ENCODE assay signal across 21 cellular contexts in the genomic region with DNA sequence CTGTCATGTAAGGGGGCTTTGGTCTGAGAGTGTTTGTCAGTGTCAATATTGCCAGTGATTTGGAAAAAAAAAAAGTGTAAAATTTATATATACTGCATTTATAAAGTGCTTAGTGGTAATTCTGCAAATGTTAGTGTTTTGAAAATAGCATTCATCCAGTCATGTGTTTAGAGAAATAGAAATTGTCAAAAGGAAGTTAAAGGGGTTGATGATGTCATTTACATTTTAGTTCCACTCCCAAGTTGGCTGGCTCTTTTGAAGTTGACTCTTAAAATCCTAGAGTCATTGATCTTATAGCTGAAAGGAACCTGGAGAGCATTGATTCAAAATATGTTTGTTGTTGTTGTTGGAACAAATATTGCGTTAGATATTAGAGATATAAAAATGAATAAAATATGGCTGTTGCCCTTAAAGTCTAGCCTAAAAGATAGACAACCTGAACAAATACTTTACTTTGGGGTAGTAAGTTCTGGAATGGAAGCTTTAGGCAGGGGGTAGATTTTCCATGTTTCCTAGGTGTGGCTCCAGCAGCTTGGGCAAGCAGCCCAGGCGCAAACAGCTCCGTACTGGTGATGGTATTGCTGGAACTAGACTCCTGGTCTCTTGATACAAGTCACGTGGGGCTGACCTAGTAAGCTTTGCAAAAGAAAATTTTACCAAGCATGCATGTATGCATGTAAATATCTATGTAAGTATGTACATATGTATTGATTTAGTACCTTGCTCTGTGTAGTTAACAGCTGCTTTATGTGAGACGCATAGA. TPM values are rescaled to one million over a fixed set of nuclear protein-coding genes. Genes with fewer than 3 reads are reported as not detected.
DNase-seq lines count a peak whose midpoint lies in the region; ATAC-seq and TF ChIP-seq lines count a peak whose summit lies in the region.
"Had no signal": no experiment of that assay in that cellular context is flagged by ENCODE, and none has a peak within 500 bp of the region (broad histone marks: within the 10 kb centered on the region; RNA-seq: fewer than 3 reads in every experiment).

No MANE protein-coding gene starts in this region.

- no peak for ATAC-seq in stimulated activated naive CD8-positive, alpha-beta T cell treated with anti-CD3 and anti-CD28 coated beads, Interleukin-15, Interleukin-2, amounts not matched to agents 100 U/mL and 50 U/mL, for 24 hours
- no peak for ATAC-seq in HG02571 (IDR thresholded peaks at IDR 0.05; ENCODE audit: unreplicated experiment)
- ATAC-seq: gastroesophageal sphincter, sciatic nerve had no signal

- WGBS in liver: 56% methylated on average over 5 of the region's 5 CpGs

- intact Hi-C loops in activated T-helper 1 cell treated with anti-CD3 and anti-CD28 coated beads, Interleukin-12 subunit alpha, Interleukin-12 subunit beta, Interleukin-2, Interleukin-4 antibody, amounts not matched to agents 30 ng/mL and 10 ng/mL and 1 ng/mL, durations not matched to agents 14 hours and 24 hours and 36 hours (cut with micrococcal nuclease): loop anchor here (10.0 kb wide), 2 partner anchors 546 to 964 kb away; a partner anchor contains a TSS

- no peaks in the 10 kb centered on the region for H3K27me3 ChIP-seq in liver (ENCODE audit: control insufficient read depth in 4 of 4, insufficient read depth in 4 of 4, low read length in 3 of 4)
- H3K27me3 ChIP-seq: gastroesophageal sphincter, neural progenitor cell had no signal

- H3K9me3 ChIP-seq in liver (ENCODE audit: control insufficient read depth in 4 of 4, low read length in 3 of 4): no peaks in the 10 kb centered on the region
- H3K9me3 ChIP-seq: gastroesophageal sphincter, thoracic aorta had no signal

- peaks cover 19% of the 10 kb centered on the region for H3K36me3 Mint-ChIP-seq in stimulated activated naive CD8-positive, alpha-beta T cell treated with anti-CD3 and anti-CD28 coated beads, Interleukin-15, Interleukin-2, amounts not matched to agents 100 ng/mL and 50 ng/mL, for 24 hours (ENCODE audit: low read depth)
- peaks cover 20% of the 10 kb centered on the region for H3K36me3 Mint-ChIP-seq in activated T-helper 1 cell treated with anti-CD3 and anti-CD28 coated beads, Interleukin-12 subunit alpha, Interleukin-12 subunit beta, Interleukin-2, Interleukin-4 antibody, amounts not matched to agents 30 ng/mL and 10 ng/mL and 1 ng/mL, durations not matched to agents 14 hours and 24 hours and 36 hours (ENCODE audit: low read depth)
- H3K36me3 Mint-ChIP-seq in activated T-cell treated with anti-CD3 and anti-CD28 coated beads, Interleukin-2, amount 50 U/mL, for 24 hours (ENCODE audit: low read depth): peaks cover 22% of the 10 kb centered on the region

- TF ChIP-seq CTCF in liver (IDR thresholded peaks at IDR 0.05; ENCODE audit: low read depth, low read length, missing input control): no peak

- TF ChIP-seq RAD21 in liver (IDR thresholded peaks at IDR 0.05): peak; percentile 6 to 24

- peak overlapping the region; percentile 83 for H3K27ac Mint-ChIP-seq in stimulated activated naive CD8-positive, alpha-beta T cell treated with anti-CD3 and anti-CD28 coated beads, Interleukin-15, Interleukin-2, amounts not matched to agents 100 ng/mL and 50 ng/mL, for 24 hours
- H3K27ac Mint-ChIP-seq in activated T-helper 1 cell treated with anti-CD3 and anti-CD28 coated beads, Interleukin-12 subunit alpha, Interleukin-12 subunit beta, Interleukin-2, Interleukin-4 antibody, amounts not matched to agents 30 ng/mL and 10 ng/mL and 1 ng/mL, durations not matched to agents 14 hours and 24 hours and 36 hours: peak overlapping the region; percentile 47
- no peak overlapping the region for H3K27ac Mint-ChIP-seq in activated T-cell treated with anti-CD3 and anti-CD28 coated beads, Interleukin-2, amount 50 U/mL, for 24 hours
- H3K27ac Mint-ChIP-seq: neural progenitor cell had no signal

- no peaks in the 10 kb centered on the region for H3K36me3 ChIP-seq in liver (ENCODE audit: control insufficient read depth in 4 of 4, insufficient read depth in 3 of 4, low read depth in 1 of 4, low read length in 3 of 4)
- H3K36me3 ChIP-seq: gastroesophageal sphincter, neural progenitor cell, thoracic aorta had no signal

- no peak for DNase-seq in stimulated activated naive CD8-positive, alpha-beta T cell treated with anti-CD3 and anti-CD28 coated beads, Interleukin-15, Interleukin-2, amounts not matched to agents 100 U/mL and 50 U/mL, for 24 hours
- DNase-seq in activated T-helper 1 cell treated with anti-CD3 and anti-CD28 coated beads, Interleukin-12 subunit alpha, Interleukin-12 subunit beta, Interleukin-2, Interleukin-4 antibody, amounts not matched to agents 30 ng/mL and 10 ng/mL and 1 ng/mL, durations not matched to agents 14 hours and 24 hours and 36 hours (ENCODE audit: low spot score): no peak
- DNase-seq in T1000 (lab: John Stamatoyannopoulos, UW) (no peak), NCI-H774 (lab: John Stamatoyannopoulos, UW) (no peak)
- DNase-seq in activated T-cell treated with anti-CD3 and anti-CD28 coated beads, Interleukin-2, amount 50 U/mL, for 24 hours: no peak
- DNase-seq: activated CD4-positive, alpha-beta memory T cell treated with anti-CD3 and anti-CD28 coated beads for 36 hours; dermis blood vessel endothelial cell; GDM1; NCI-H1930; NCI-H524; PC-9; stimulated activated CD4-positive, alpha-beta T cell treated with anti-CD3 and anti-CD28 coated beads, Interleukin-2, amount 100 ng/mL, for 24 hours had no signal

- H3K4me3 Mint-ChIP-seq in stimulated activated naive CD8-positive, alpha-beta T cell treated with anti-CD3 and anti-CD28 coated beads, Interleukin-15, Interleukin-2, amounts not matched to agents 100 ng/mL and 50 ng/mL, for 24 hours: peak overlapping the region; percentile 33
- H3K4me3 Mint-ChIP-seq in activated T-helper 1 cell treated with anti-CD3 and anti-CD28 coated beads, Interleukin-12 subunit alpha, Interleukin-12 subunit beta, Interleukin-2, Interleukin-4 antibody, amounts not matched to agents 30 ng/mL and 10 ng/mL and 1 ng/mL, durations not matched to agents 14 hours and 24 hours and 36 hours: peak overlapping the region; percentile 25
- no peak overlapping the region for H3K4me3 Mint-ChIP-seq in activated T-cell treated with anti-CD3 and anti-CD28 coated beads, Interleukin-2, amount 50 U/mL, for 24 hours
- H3K4me3 Mint-ChIP-seq: activated CD4-positive, alpha-beta memory T cell treated with anti-CD3 and anti-CD28 coated beads for 36 hours; neural progenitor cell had no signal

- peaks cover 72% of the 10 kb centered on the region for H3K4me1 Mint-ChIP-seq in stimulated activated naive CD8-positive, alpha-beta T cell treated with anti-CD3 and anti-CD28 coated beads, Interleukin-15, Interleukin-2, amounts not matched to agents 100 ng/mL and 50 ng/mL, for 24 hours (ENCODE audit: low read depth)
- peaks cover 65% of the 10 kb centered on the region for H3K4me1 Mint-ChIP-seq in activated T-helper 1 cell treated with anti-CD3 and anti-CD28 coated beads, Interleukin-12 subunit alpha, Interleukin-12 subunit beta, Interleukin-2, Interleukin-4 antibody, amounts not matched to agents 30 ng/mL and 10 ng/mL and 1 ng/mL, durations not matched to agents 14 hours and 24 hours and 36 hours (ENCODE audit: low read depth)
- H3K4me1 Mint-ChIP-seq in activated T-cell treated with anti-CD3 and anti-CD28 coated beads, Interleukin-2, amount 50 U/mL, for 24 hours (ENCODE audit: low read depth): peaks cover 68% of the 10 kb centered on the region

- peaks cover 0 to 8% (median 2%) of the 10 kb centered on the region in 4 donors for H3K4me1 ChIP-seq in liver (ENCODE audit: control insufficient read depth in 4 of 4, insufficient read depth in 4 of 4, low read length in 3 of 4)

- H3K27me3 Mint-ChIP-seq in stimulated activated naive CD8-positive, alpha-beta T cell treated with anti-CD3 and anti-CD28 coated beads, Interleukin-15, Interleukin-2, amounts not matched to agents 100 ng/mL and 50 ng/mL, for 24 hours: no peaks in the 10 kb centered on the region
- no peaks in the 10 kb centered on the region for H3K27me3 Mint-ChIP-seq in activated T-helper 1 cell treated with anti-CD3 and anti-CD28 coated beads, Interleukin-12 subunit alpha, Interleukin-12 subunit beta, Interleukin-2, Interleukin-4 antibody, amounts not matched to agents 30 ng/mL and 10 ng/mL and 1 ng/mL, durations not matched to agents 14 hours and 24 hours and 36 hours (ENCODE audit: insufficient read depth)
- H3K27me3 Mint-ChIP-seq in activated T-cell treated with anti-CD3 and anti-CD28 coated beads, Interleukin-2, amount 50 U/mL, for 24 hours: no peaks in the 10 kb centered on the region
- H3K27me3 Mint-ChIP-seq: activated CD4-positive, alpha-beta memory T cell treated with anti-CD3 and anti-CD28 coated beads for 36 hours had no signal

- H3K4me3 ChIP-seq in liver (ENCODE audit: low read depth in 1 of 3, low read length in 3 of 3): no peak overlapping the region
- H3K4me3 ChIP-seq: gastroesophageal sphincter, lung, neural progenitor cell, PC-9, thoracic aorta had no signal

- no peak overlapping the region for H3K9ac ChIP-seq in liver (ENCODE audit: low read depth in 1 of 2, low read length in 2 of 2)
- H3K9ac ChIP-seq: neural progenitor cell had no signal

- no peak overlapping the region for H3K27ac ChIP-seq in liver (ENCODE audit: low read depth in 1 of 2, low read length in 2 of 2)
- H3K27ac ChIP-seq: epithelial cell of prostate, gastroesophageal sphincter, neural progenitor cell, PC-9, thoracic aorta had no signal

- H3K9me3 Mint-ChIP-seq in stimulated activated naive CD8-positive, alpha-beta T cell treated with anti-CD3 and anti-CD28 coated beads, Interleukin-15, Interleukin-2, amounts not matched to agents 100 ng/mL and 50 ng/mL, for 24 hours: no peaks in the 10 kb centered on the region
- H3K9me3 Mint-ChIP-seq in activated T-helper 1 cell treated with anti-CD3 and anti-CD28 coated beads, Interleukin-12 subunit alpha, Interleukin-12 subunit beta, Interleukin-2, Interleukin-4 antibody, amounts not matched to agents 30 ng/mL and 10 ng/mL and 1 ng/mL, durations not matched to agents 14 hours and 24 hours and 36 hours: no peaks in the 10 kb centered on the region
- no peaks in the 10 kb centered on the region for H3K9me3 Mint-ChIP-seq in activated T-cell treated with anti-CD3 and anti-CD28 coated beads, Interleukin-2, amount 50 U/mL, for 24 hours
- H3K9me3 Mint-ChIP-seq: activated CD4-positive, alpha-beta memory T cell treated with anti-CD3 and anti-CD28 coated beads for 36 hours; neural progenitor cell had no signal

TF ChIP-seq in liver, 16 proteins besides CTCF, POLR2A, EP300 and RAD21 (continues in another document):
- no peak for TF ChIP-seq FOXA1 (IDR thresholded peaks at IDR 0.05)
- TF ChIP-seq HNF4A (conservative IDR thresholded peaks at IDR 0.05): peak; percentile 27 to 41
- no peak for TF ChIP-seq SP1 (IDR thresholded peaks at IDR 0.05)
- TF ChIP-seq, protein P1, sequence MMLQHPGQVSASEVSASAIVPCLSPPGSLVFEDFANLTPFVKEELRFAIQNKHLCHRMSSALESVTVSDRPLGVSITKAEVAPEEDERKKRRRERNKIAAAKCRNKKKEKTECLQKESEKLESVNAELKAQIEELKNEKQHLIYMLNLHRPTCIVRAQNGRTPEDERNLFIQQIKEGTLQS (IDR thresholded peaks at IDR 0.05): no peak
- no peak for TF ChIP-seq FOXA2 (IDR thresholded peaks at IDR 0.05)

RNA-seq across cellular contexts. Expression of a gene that starts 46.2 kb away (rescaled TPM):
- 69.8 and 72.7 TPM in 2 replicates for total RNA-seq in activated T-helper 1 cell treated with anti-CD3 and anti-CD28 coated beads, Interleukin-12 subunit alpha, Interleukin-12 subunit beta, Interleukin-2, Interleukin-4 antibody, amounts not matched to agents 30 ng/mL and 10 ng/mL and 1 ng/mL, durations not matched to agents 14 hours and 24 hours and 36 hours
- total RNA-seq in liver: 10 to 100 TPM in 1 of 2 donors, 1 to 10 TPM in 1; 6.0 to 27.2 TPM
- 1 to 10 TPM; 2.7 to 6.3 TPM for polyA plus RNA-seq in liver
